ENCODE assay signal across 12 cellular contexts in the genomic region with DNA sequence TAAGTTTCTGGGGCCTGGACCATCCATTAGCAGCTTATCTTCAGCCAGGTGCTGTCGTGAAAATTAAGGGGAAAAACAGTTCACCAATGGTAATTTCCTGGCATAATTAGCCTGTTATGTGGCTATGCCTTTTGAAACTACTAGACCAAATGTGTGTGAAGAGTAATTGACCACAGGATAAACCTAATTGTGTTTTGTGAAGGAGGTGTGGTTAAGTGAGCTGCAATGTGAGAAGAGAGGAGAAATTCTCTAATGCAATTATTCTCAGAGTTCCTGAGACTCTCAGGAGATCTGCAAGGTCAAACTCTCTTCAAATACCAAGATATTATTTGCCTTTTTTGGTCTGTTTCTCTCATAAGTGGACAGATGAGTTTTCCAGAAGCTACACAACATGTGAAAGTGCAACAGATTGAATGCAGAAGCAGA. TPM values are rescaled to one million over a fixed set of nuclear protein-coding genes. Genes with fewer than 3 reads are reported as not detected.
A peak's percentile ranks its signal among the peaks of the same experiment; 100 is the strongest.
DNase-seq lines count a peak whose midpoint lies in the region; ATAC-seq and FAIRE-seq lines count a peak whose summit lies in the region.
"Had no signal": no experiment of that assay in that cellular context is flagged by ENCODE, and none has a peak within 500 bp of the region (broad histone marks: within the 10 kb centered on the region; RNA-seq: fewer than 3 reads in every experiment).

No MANE protein-coding gene starts in this region.

- no peak overlapping the region for H3K4me3 ChIP-seq in HAP-1
- H3K4me3 ChIP-seq: BLaER1 had no signal

- H3K9me3 ChIP-seq in HAP-1: no peaks in the 10 kb centered on the region
- H3K9me3 ChIP-seq: BLaER1 had no signal

- DNase-seq in stimulated activated naive CD8-positive, alpha-beta T cell treated with anti-CD3 and anti-CD28 coated beads, Interleukin-15, amount 100 ng/mL, for 72 hours: no peak
- no peak for DNase-seq in stimulated activated naive CD8-positive, alpha-beta T cell treated with anti-CD3 and anti-CD28 coated beads, Interleukin-15, Interleukin-2, amounts not matched to agents 100 U/mL and 50 U/mL, for 24 hours
- no peak for DNase-seq in activated naive CD8-positive, alpha-beta T cell treated with anti-CD3 and anti-CD28 coated beads, Interleukin-2, amount 50 U/mL, for 24 hours
- DNase-seq in HAP-1 (ENCODE audit: low spot score in 2 of 2) (no peak), urothelium cell line (ENCODE audit: low spot score) (no peak), Ammon's horn (ENCODE audit: low spot score) (no peak)
- no peak for DNase-seq in activated CD4-positive, alpha-beta T cell treated with anti-CD3 and anti-CD28 coated beads, Interleukin-2, amount 10 ng/mL, durations not matched to agents 7 days and 5 days
- DNase-seq: amygdala, erythroblast had no signal

- no peak for FAIRE-seq in urothelium cell line (lab: Jason Lieb, UNC)
- FAIRE-seq: HTR-8/SVneo had no signal

- peak; percentile 41 for ATAC-seq in stimulated activated naive CD8-positive, alpha-beta T cell treated with anti-CD3 and anti-CD28 coated beads, Interleukin-15, amount 100 ng/mL, for 72 hours
- no peak for ATAC-seq in stimulated activated naive CD8-positive, alpha-beta T cell treated with anti-CD3 and anti-CD28 coated beads, Interleukin-15, Interleukin-2, amounts not matched to agents 100 U/mL and 50 U/mL, for 24 hours
- peak; percentile 24 for ATAC-seq in HG03565 (IDR thresholded peaks at IDR 0.05; ENCODE audit: unreplicated experiment)
- ATAC-seq in activated naive CD8-positive, alpha-beta T cell treated with anti-CD3 and anti-CD28 coated beads, Interleukin-2, amount 50 U/mL, for 24 hours: no peak

- in situ Hi-C loops in HAP-1 (cut with MboI; ENCODE audit: low sequenced_read_pairs): no loop called here

- POLR2A ChIA-PET in activated CD4-positive, alpha-beta T cell treated with anti-CD3 and anti-CD28 coated beads, Interleukin-2, amount 10 ng/mL, durations not matched to agents 7 days and 5 days (lab: Charles Lee): interaction anchor here (0.6 to 0.7 kb wide), 2 partner anchors 13 to 293 kb away, joined by 4 read pairs; a partner anchor contains a TSS

- no peaks in the 10 kb centered on the region for H3K9me3 Mint-ChIP-seq in stimulated activated naive CD8-positive, alpha-beta T cell treated with anti-CD3 and anti-CD28 coated beads, Interleukin-15, amount 100 ng/mL, for 72 hours
- H3K9me3 Mint-ChIP-seq in activated naive CD8-positive, alpha-beta T cell treated with anti-CD3 and anti-CD28 coated beads, Interleukin-2, amount 50 U/mL, for 24 hours: no peaks in the 10 kb centered on the region
- H3K9me3 Mint-ChIP-seq in activated CD4-positive, alpha-beta T cell treated with anti-CD3 and anti-CD28 coated beads, Interleukin-2, amount 10 ng/mL, durations not matched to agents 7 days and 5 days: no peaks in the 10 kb centered on the region

- no peaks in the 10 kb centered on the region for H3K27me3 ChIP-seq in HAP-1 (ENCODE audit: low read depth)
- H3K27me3 ChIP-seq: BLaER1 had no signal

- no peaks in the 10 kb centered on the region for H3K36me3 Mint-ChIP-seq in activated naive CD8-positive, alpha-beta T cell treated with anti-CD3 and anti-CD28 coated beads, Interleukin-2, amount 50 U/mL, for 24 hours (ENCODE audit: low read depth)
- no peaks in the 10 kb centered on the region for H3K36me3 Mint-ChIP-seq in activated CD4-positive, alpha-beta T cell treated with anti-CD3 and anti-CD28 coated beads, Interleukin-2, amount 10 ng/mL, durations not matched to agents 7 days and 5 days (ENCODE audit: low read depth)

- H3K27me3 Mint-ChIP-seq in stimulated activated naive CD8-positive, alpha-beta T cell treated with anti-CD3 and anti-CD28 coated beads, Interleukin-15, amount 100 ng/mL, for 72 hours: no peaks in the 10 kb centered on the region
- H3K27me3 Mint-ChIP-seq in activated naive CD8-positive, alpha-beta T cell treated with anti-CD3 and anti-CD28 coated beads, Interleukin-2, amount 50 U/mL, for 24 hours: peaks cover 2% of the 10 kb centered on the region
- no peaks in the 10 kb centered on the region for H3K27me3 Mint-ChIP-seq in activated CD4-positive, alpha-beta T cell treated with anti-CD3 and anti-CD28 coated beads, Interleukin-2, amount 10 ng/mL, durations not matched to agents 7 days and 5 days

- H3K4me1 Mint-ChIP-seq in stimulated activated naive CD8-positive, alpha-beta T cell treated with anti-CD3 and anti-CD28 coated beads, Interleukin-15, amount 100 ng/mL, for 72 hours: peaks cover 48% of the 10 kb centered on the region
- peaks cover 38% of the 10 kb centered on the region for H3K4me1 Mint-ChIP-seq in activated naive CD8-positive, alpha-beta T cell treated with anti-CD3 and anti-CD28 coated beads, Interleukin-2, amount 50 U/mL, for 24 hours
- H3K4me1 Mint-ChIP-seq in activated CD4-positive, alpha-beta T cell treated with anti-CD3 and anti-CD28 coated beads, Interleukin-2, amount 10 ng/mL, durations not matched to agents 7 days and 5 days: peaks cover 47% of the 10 kb centered on the region

- no peaks in the 10 kb centered on the region; the same call in 1 of the 2 replicates for H3K4me1 ChIP-seq in HAP-1

- H3K4me3 Mint-ChIP-seq in stimulated activated naive CD8-positive, alpha-beta T cell treated with anti-CD3 and anti-CD28 coated beads, Interleukin-15, amount 100 ng/mL, for 72 hours: peak overlapping the region; percentile 54 to 61
- no peak overlapping the region for H3K4me3 Mint-ChIP-seq in activated naive CD8-positive, alpha-beta T cell treated with anti-CD3 and anti-CD28 coated beads, Interleukin-2, amount 50 U/mL, for 24 hours
- no peak overlapping the region for H3K4me3 Mint-ChIP-seq in activated CD4-positive, alpha-beta T cell treated with anti-CD3 and anti-CD28 coated beads, Interleukin-2, amount 10 ng/mL, durations not matched to agents 7 days and 5 days

- H3K36me3 ChIP-seq in HAP-1 (replicated peaks): peaks cover 4% of the 10 kb centered on the region
- H3K36me3 ChIP-seq: BLaER1 had no signal

- CTCF ChIA-PET in activated CD4-positive, alpha-beta T cell treated with anti-CD3 and anti-CD28 coated beads, Interleukin-2, amount 10 ng/mL, durations not matched to agents 7 days and 5 days (lab: Charles Lee): interaction anchor here (0.7 to 2.6 kb wide), 6 partner anchors 20 to 499 kb away, joined by 3 to 10 read pairs (median 3); no protein-coding TSS in a partner anchor

- no peak overlapping the region for H3K27ac Mint-ChIP-seq in stimulated activated naive CD8-positive, alpha-beta T cell treated with anti-CD3 and anti-CD28 coated beads, Interleukin-15, amount 100 ng/mL, for 72 hours
- peak overlapping the region; percentile 19 for H3K27ac Mint-ChIP-seq in activated naive CD8-positive, alpha-beta T cell treated with anti-CD3 and anti-CD28 coated beads, Interleukin-2, amount 50 U/mL, for 24 hours
- no peak overlapping the region for H3K27ac Mint-ChIP-seq in activated CD4-positive, alpha-beta T cell treated with anti-CD3 and anti-CD28 coated beads, Interleukin-2, amount 10 ng/mL, durations not matched to agents 7 days and 5 days

RNA-seq across cellular contexts. Expression of a gene that starts 21.2 kb away (rescaled TPM):
- total RNA-seq in activated CD4-positive, alpha-beta T cell treated with anti-CD3 and anti-CD28 coated beads, Interleukin-2, amount 10 ng/mL, durations not matched to agents 7 days and 5 days: 1 to 10 TPM; 5.9 to 7.3 TPM

Comparison
In these comparisons a context has a peak if more than half of its experiments do, and no peak if none do; other contexts are left out.
1. ATAC-seq: peak in stimulated activated naive CD8-positive, alpha-beta T cell treated with anti-CD3 and anti-CD28 coated beads, Interleukin-15, amount 100 ng/mL, for 72 hours (single experiment) and HG03565 (single experiment); none in stimulated activated naive CD8-positive, alpha-beta T cell treated with anti-CD3 and anti-CD28 coated beads, Interleukin-15, Interleukin-2, amounts not matched to agents 100 U/mL and 50 U/mL, for 24 hours (single experiment) and activated naive CD8-positive, alpha-beta T cell treated with anti-CD3 and anti-CD28 coated beads, Interleukin-2, amount 50 U/mL, for 24 hours (single experiment).
2. H3K4me3 Mint-ChIP-seq: peak in stimulated activated naive CD8-positive, alpha-beta T cell treated with anti-CD3 and anti-CD28 coated beads, Interleukin-15, amount 100 ng/mL, for 72 hours (2 of 2); none in activated naive CD8-positive, alpha-beta T cell treated with anti-CD3 and anti-CD28 coated beads, Interleukin-2, amount 50 U/mL, for 24 hours (single experiment) and activated CD4-positive, alpha-beta T cell treated with anti-CD3 and anti-CD28 coated beads, Interleukin-2, amount 10 ng/mL, durations not matched to agents 7 days and 5 days (single experiment).